1 cellular context compared by ENCODE assay signal in genomic region chr2:72886505-72887031, GRCh38.
TF ChIP-seq lines count a peak whose summit lies in the region.

No MANE protein-coding gene starts in this region.

TF ChIP-seq in HepG2, 621 proteins besides CTCF, POLR2A, EP300 and RAD21:
- no peak for TF ChIP-seq ZNF674 (CRISPR knock-in tag; IDR thresholded peaks at IDR 0.05; ENCODE audit: low read depth)
- no peak for TF ChIP-seq THYN1 (CRISPR knock-in tag; IDR thresholded peaks at IDR 0.05; ENCODE audit: borderline replicate concordance, low read depth)
- TF ChIP-seq ZNF160 (CRISPR knock-in tag; IDR thresholded peaks at IDR 0.05), result no peak
- no peak for TF ChIP-seq ADNP (CRISPR knock-in tag; IDR thresholded peaks at IDR 0.05)
- no peak for TF ChIP-seq ELK4 (CRISPR knock-in tag; IDR thresholded peaks at IDR 0.05; ENCODE audit: borderline replicate concordance)
- TF ChIP-seq SRSF1 (optimal IDR thresholded peaks at IDR 0.05; ENCODE audit: low read depth, low read length), result no peak
- TF ChIP-seq ZNF354B (CRISPR knock-in tag; IDR thresholded peaks at IDR 0.05), result no peak
- TF ChIP-seq GLI4 (CRISPR knock-in tag; IDR thresholded peaks at IDR 0.05; ENCODE audit: borderline replicate concordance), result no peak
- TF ChIP-seq HNF4A (CRISPR knock-in tag; IDR thresholded peaks at IDR 0.05), result no peak
- TF ChIP-seq NAIF1 (CRISPR knock-in tag; IDR thresholded peaks at IDR 0.05; ENCODE audit: borderline replicate concordance), result 0 out of 2 replicates have a peak, but pooled peaks have one; percentile 47
- 0 out of 2 replicates have a peak, but pooled peaks have one; percentile 29 for TF ChIP-seq ZNF530 (CRISPR knock-in tag; IDR thresholded peaks at IDR 0.05; ENCODE audit: low read depth)
- TF ChIP-seq ZFAT (CRISPR knock-in tag; conservative IDR thresholded peaks at IDR 0.05), result no peak
- peak; percentile 97 for TF ChIP-seq CEBPG (CRISPR knock-in tag; IDR thresholded peaks at IDR 0.05)
- TF ChIP-seq MIER2 (CRISPR knock-in tag; IDR thresholded peaks at IDR 0.05), result peak; percentile 75
- TF ChIP-seq PATZ1 (CRISPR knock-in tag; IDR thresholded peaks at IDR 0.05), result no peak
- TF ChIP-seq MIXL1 (CRISPR knock-in tag; IDR thresholded peaks at IDR 0.05), result 0 out of 2 replicates have a peak, but pooled peaks have one; percentile 4
- TF ChIP-seq ATF3 (CRISPR knock-in tag; IDR thresholded peaks at IDR 0.05), result no peak
- TF ChIP-seq ZNF18 (CRISPR knock-in tag; IDR thresholded peaks at IDR 0.05; ENCODE audit: insufficient replicate concordance), result peak; percentile 62
- TF ChIP-seq CREB3 (CRISPR knock-in tag; IDR thresholded peaks at IDR 0.05), result peak; percentile 21; the same call in 1 of the 2 replicates
- 0 out of 2 replicates have a peak, but pooled peaks have one; percentile 46 for TF ChIP-seq ZNF224 (CRISPR knock-in tag; IDR thresholded peaks at IDR 0.05)
- TF ChIP-seq THAP11 (CRISPR knock-in tag; IDR thresholded peaks at IDR 0.05), result 0 out of 2 replicates have a peak, but pooled peaks have one; percentile 5
- no peak for TF ChIP-seq HNRNPUL1 (IDR thresholded peaks at IDR 0.05; ENCODE audit: low read depth, low read length)
- 0 out of 2 replicates have a peak, but pooled peaks have one; percentile 71 for TF ChIP-seq ZNF598 (CRISPR knock-in tag; IDR thresholded peaks at IDR 0.05; ENCODE audit: borderline replicate concordance)
- TF ChIP-seq ZNF644 (CRISPR knock-in tag; IDR thresholded peaks at IDR 0.05; ENCODE audit: low read depth), result 0 out of 2 replicates have a peak, but pooled peaks have one; percentile 27
- TF ChIP-seq BRCA1 (CRISPR knock-in tag; IDR thresholded peaks at IDR 0.05), result no peak
- TF ChIP-seq ZMAT5 (CRISPR knock-in tag; IDR thresholded peaks at IDR 0.05; ENCODE audit: borderline replicate concordance, low read depth), result no peak
- TF ChIP-seq MXD4 (CRISPR knock-in tag; IDR thresholded peaks at IDR 0.05), result 0 out of 2 replicates have a peak, but pooled peaks have one; percentile 8
- peak; percentile 9 for TF ChIP-seq ZNF781 (CRISPR knock-in tag; IDR thresholded peaks at IDR 0.05; ENCODE audit: borderline replicate concordance, not compliant biosample characterization)
- no peak for TF ChIP-seq FOSL1 (CRISPR knock-in tag; IDR thresholded peaks at IDR 0.05; ENCODE audit: borderline replicate concordance)
- no peak for TF ChIP-seq ZNF34 (CRISPR knock-in tag; IDR thresholded peaks at IDR 0.05; ENCODE audit: borderline replicate concordance)
- TF ChIP-seq CEBPB (IDR thresholded peaks at IDR 0.05; ENCODE audit: borderline replicate concordance, low read depth, low read length), result peak; percentile 95
- TF ChIP-seq HIC2 (CRISPR knock-in tag; IDR thresholded peaks at IDR 0.05; ENCODE audit: low read depth), result no peak
- TF ChIP-seq ZSCAN31 (CRISPR knock-in tag; IDR thresholded peaks at IDR 0.05; ENCODE audit: low read depth), result no peak
- no peak for TF ChIP-seq ZNF3 (CRISPR knock-in tag; IDR thresholded peaks at IDR 0.05)
